Comparison of ENCODE assay signal across 1 cellular context in the genomic region with DNA sequence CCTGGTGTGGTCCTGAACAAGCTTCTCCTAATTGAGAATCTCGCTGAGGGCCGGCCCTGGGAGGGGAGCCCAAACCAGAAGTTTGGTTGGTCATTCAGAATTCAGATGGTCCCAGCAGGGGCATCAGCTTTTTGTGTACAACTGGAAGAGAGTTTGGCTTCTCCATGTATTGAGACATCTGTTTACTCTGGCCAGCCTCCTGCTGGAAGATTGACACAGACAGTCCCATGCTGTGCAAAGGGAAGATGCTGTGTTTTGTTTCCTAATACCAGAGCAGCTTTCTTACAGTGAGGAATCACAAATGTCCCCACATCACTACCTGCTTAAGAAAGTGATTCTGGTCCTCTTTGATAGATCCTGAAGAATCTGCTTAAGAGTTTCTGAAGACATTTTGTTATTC.
A peak's percentile ranks its signal among the peaks of the same experiment; 100 is the strongest.
TF ChIP-seq lines count a peak whose summit lies in the region.

No MANE protein-coding gene starts in this region.

TF ChIP-seq in K562, 482 proteins besides CTCF, POLR2A, EP300 and RAD21:
- TF ChIP-seq, protein P1, sequence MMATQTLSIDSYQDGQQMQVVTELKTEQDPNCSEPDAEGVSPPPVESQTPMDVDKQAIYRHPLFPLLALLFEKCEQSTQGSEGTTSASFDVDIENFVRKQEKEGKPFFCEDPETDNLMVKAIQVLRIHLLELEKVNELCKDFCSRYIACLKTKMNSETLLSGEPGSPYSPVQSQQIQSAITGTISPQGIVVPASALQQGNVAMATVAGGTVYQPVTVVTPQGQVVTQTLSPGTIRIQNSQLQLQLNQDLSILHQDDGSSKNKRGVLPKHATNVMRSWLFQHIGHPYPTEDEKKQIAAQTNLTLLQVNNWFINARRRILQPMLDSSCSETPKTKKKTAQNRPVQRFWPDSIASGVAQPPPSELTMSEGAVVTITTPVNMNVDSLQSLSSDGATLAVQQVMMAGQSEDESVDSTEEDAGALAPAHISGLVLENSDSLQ (IDR thresholded peaks at IDR 0.05): peak; percentile 20; the same call in 1 of the 2 replicates
- no peak for TF ChIP-seq EZH2 (IDR thresholded peaks at IDR 0.05; ENCODE audit: borderline replicate concordance, low read depth, low read length)
- TF ChIP-seq, protein P2, sequence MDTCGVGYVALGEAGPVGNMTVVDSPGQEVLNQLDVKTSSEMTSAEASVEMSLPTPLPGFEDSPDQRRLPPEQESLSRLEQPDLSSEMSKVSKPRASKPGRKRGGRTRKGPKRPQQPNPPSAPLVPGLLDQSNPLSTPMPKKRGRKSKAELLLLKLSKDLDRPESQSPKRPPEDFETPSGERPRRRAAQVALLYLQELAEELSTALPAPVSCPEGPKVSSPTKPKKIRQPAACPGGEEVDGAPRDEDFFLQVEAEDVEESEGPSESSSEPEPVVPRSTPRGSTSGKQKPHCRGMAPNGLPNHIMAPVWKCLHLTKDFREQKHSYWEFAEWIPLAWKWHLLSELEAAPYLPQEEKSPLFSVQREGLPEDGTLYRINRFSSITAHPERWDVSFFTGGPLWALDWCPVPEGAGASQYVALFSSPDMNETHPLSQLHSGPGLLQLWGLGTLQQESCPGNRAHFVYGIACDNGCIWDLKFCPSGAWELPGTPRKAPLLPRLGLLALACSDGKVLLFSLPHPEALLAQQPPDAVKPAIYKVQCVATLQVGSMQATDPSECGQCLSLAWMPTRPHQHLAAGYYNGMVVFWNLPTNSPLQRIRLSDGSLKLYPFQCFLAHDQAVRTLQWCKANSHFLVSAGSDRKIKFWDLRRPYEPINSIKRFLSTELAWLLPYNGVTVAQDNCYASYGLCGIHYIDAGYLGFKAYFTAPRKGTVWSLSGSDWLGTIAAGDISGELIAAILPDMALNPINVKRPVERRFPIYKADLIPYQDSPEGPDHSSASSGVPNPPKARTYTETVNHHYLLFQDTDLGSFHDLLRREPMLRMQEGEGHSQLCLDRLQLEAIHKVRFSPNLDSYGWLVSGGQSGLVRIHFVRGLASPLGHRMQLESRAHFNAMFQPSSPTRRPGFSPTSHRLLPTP (IDR thresholded peaks at IDR 0.05; ENCODE audit: borderline replicate concordance, extremely low read depth, insufficient read length): no peak
- no peak for TF ChIP-seq SAP30 (IDR thresholded peaks at IDR 0.05; ENCODE audit: borderline replicate concordance, insufficient read depth, low read depth, low read length, poor library complexity, severe bottlenecking)
- no peak for TF ChIP-seq JUND (IDR thresholded peaks at IDR 0.05; ENCODE audit: borderline replicate concordance, low read depth, low read length)
- no peak for TF ChIP-seq JUND (tag; IDR thresholded peaks at IDR 0.05; ENCODE audit: borderline replicate concordance, low read depth, low read length)
- no peak for TF ChIP-seq CCNT2 (IDR thresholded peaks at IDR 0.05; ENCODE audit: borderline replicate concordance, extremely low read depth, insufficient read length, low read depth, low read length)
- no peak for TF ChIP-seq KLF13 (tag; IDR thresholded peaks at IDR 0.05; ENCODE audit: borderline replicate concordance, low read depth)
TF ChIP-seq in K562: peak in this region for 1.
